1 cellular context compared by ENCODE assay signal in genomic region chr7:25179771-25180591, GRCh38.
TF ChIP-seq lines count a peak whose summit lies in the region.

No MANE protein-coding gene starts in this region.

TF ChIP-seq in HepG2, 621 proteins besides CTCF, POLR2A, EP300 and RAD21 (continued from another document and continues in another):
- TF ChIP-seq GRHL1 (CRISPR knock-in tag; conservative IDR thresholded peaks at IDR 0.05) (no peak), HMGXB3 (CRISPR knock-in tag; IDR thresholded peaks at IDR 0.05; ENCODE audit: borderline replicate concordance) (no peak), BCLAF1 (IDR thresholded peaks at IDR 0.05) (no peak), RBAK (CRISPR knock-in tag; IDR thresholded peaks at IDR 0.05) (no peak), ZHX2 (IDR thresholded peaks at IDR 0.05; ENCODE audit: low read depth) (no peak), ZHX2 (CRISPR knock-in tag; IDR thresholded peaks at IDR 0.05; ENCODE audit: borderline replicate concordance) (no peak), ZNF772 (CRISPR knock-in tag; IDR thresholded peaks at IDR 0.05) (no peak), RBFOX2 (IDR thresholded peaks at IDR 0.05; ENCODE audit: low read depth, low read length) (peak; percentile 67), ZNF550 (CRISPR knock-in tag; IDR thresholded peaks at IDR 0.05; ENCODE audit: borderline replicate concordance) (no peak), ZNF256 (CRISPR knock-in tag; conservative IDR thresholded peaks at IDR 0.05) (no peak), MTA3 (CRISPR knock-in tag; IDR thresholded peaks at IDR 0.05) (no peak), ZNF33B (CRISPR knock-in tag; IDR thresholded peaks at IDR 0.05) (no peak), CBX2 (IDR thresholded peaks at IDR 0.05; ENCODE audit: low read depth, low read length) (no peak), CBX2 (CRISPR knock-in tag; IDR thresholded peaks at IDR 0.05; ENCODE audit: low read depth) (0 out of 2 replicates have a peak, but pooled peaks have one; percentile 20), ETV6 (CRISPR knock-in tag; conservative IDR thresholded peaks at IDR 0.05) (no peak), KAT7 (CRISPR knock-in tag; IDR thresholded peaks at IDR 0.05; ENCODE audit: borderline replicate concordance) (no peak), DBP (CRISPR knock-in tag; IDR thresholded peaks at IDR 0.05; ENCODE audit: not compliant biosample characterization) (no peak), ISL2 (CRISPR knock-in tag; IDR thresholded peaks at IDR 0.05) (no peak), ZNF333 (CRISPR knock-in tag; IDR thresholded peaks at IDR 0.05; ENCODE audit: borderline replicate concordance) (0 out of 2 replicates have a peak, but pooled peaks have one; percentile 42), ZFY (CRISPR knock-in tag; IDR thresholded peaks at IDR 0.05) (peak; percentile 59), ZNF274 (CRISPR knock-in tag; IDR thresholded peaks at IDR 0.05) (no peak), HMGA1 (CRISPR knock-in tag; conservative IDR thresholded peaks at IDR 0.05) (no peak), NRL (CRISPR knock-in tag; IDR thresholded peaks at IDR 0.05; ENCODE audit: borderline replicate concordance) (0 out of 2 replicates have a peak, but pooled peaks have one; percentile 17), E2F1 (CRISPR knock-in tag; IDR thresholded peaks at IDR 0.05) (no peak), ARID5B (CRISPR knock-in tag; IDR thresholded peaks at IDR 0.05) (0 out of 2 replicates have a peak, but pooled peaks have one; percentile 9), DNMT1 (CRISPR knock-in tag; IDR thresholded peaks at IDR 0.05) (no peak), REPIN1 (CRISPR knock-in tag; IDR thresholded peaks at IDR 0.05; ENCODE audit: borderline replicate concordance, low read depth) (no peak), YY1 (IDR thresholded peaks at IDR 0.05; ENCODE audit: insufficient read depth, insufficient replicate concordance, low read depth, low read length) (peak; percentile 32), ZNF598 (CRISPR knock-in tag; IDR thresholded peaks at IDR 0.05; ENCODE audit: borderline replicate concordance) (0 out of 2 replicates have a peak, but pooled peaks have one; percentile 2), MLXIP (CRISPR knock-in tag; IDR thresholded peaks at IDR 0.05; ENCODE audit: borderline replicate concordance) (no peak)
